In the genomic region with DNA sequence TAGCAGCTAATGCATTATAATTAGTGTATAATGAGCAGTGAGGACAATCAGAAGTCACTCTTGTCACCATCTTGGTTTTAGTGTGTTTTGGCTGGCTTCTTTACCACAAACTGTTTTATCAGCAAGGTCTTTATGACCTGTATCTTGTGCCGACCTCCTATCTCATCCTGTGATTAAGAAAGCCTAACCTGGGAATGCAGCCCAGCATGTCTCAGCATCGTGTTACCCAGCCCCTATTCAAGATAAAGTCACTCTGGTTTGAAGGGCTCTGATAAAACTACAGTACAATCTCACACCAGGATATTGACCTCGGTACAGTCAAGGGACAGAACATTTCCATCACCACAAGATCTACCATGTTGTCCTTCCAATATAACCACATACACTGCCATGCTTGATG, we compare ENCODE assay signal across 9 cellular contexts.
"Had no signal": no experiment of that assay in that cellular context is flagged by ENCODE, and none has a peak within 500 bp of the region (broad histone marks: within the 10 kb centered on the region; RNA-seq: fewer than 3 reads in every experiment).

No MANE protein-coding gene starts in this region.

- H3K4me1 ChIP-seq: HAP-1 had no signal

- H3K27ac ChIP-seq: GM23248, HL-60 had no signal

- H3K9ac ChIP-seq: GM23248 had no signal

- H3K36me3 ChIP-seq: HAP-1 had no signal

- H2AFZ ChIP-seq: GM23248 had no signal

- H3K4me3 ChIP-seq: GM23248, HAP-1 had no signal

- FAIRE-seq: HepG2 had no signal

- DNase-seq: GM23248, GOT3, H7, HFFc6, KBM-7 had no signal

- ATAC-seq: HCT116, HepG2 had no signal
